Comparison of ENCODE assay signal across 17 cellular contexts in genomic region chr17:40816569-40816968, GRCh38. TPM values are rescaled to one million over a fixed set of nuclear protein-coding genes. Genes with fewer than 3 reads are reported as not detected.
DNase-seq lines count a peak whose midpoint lies in the region; TF ChIP-seq lines count a peak whose summit lies in the region.
"Had no signal": no experiment of that assay in that cellular context is flagged by ENCODE, and none has a peak within 500 bp of the region (broad histone marks: within the 10 kb centered on the region; RNA-seq: fewer than 3 reads in every experiment).

No MANE protein-coding gene starts in this region.

- no peak for TF ChIP-seq CTCF in MCF 10A (IDR thresholded peaks at IDR 0.05; ENCODE audit: unreplicated experiment)
- no peak for TF ChIP-seq CTCF in breast epithelium (IDR thresholded peaks at IDR 0.05)
- no peak for TF ChIP-seq CTCF in mesothelial cell of epicardium (IDR thresholded peaks at IDR 0.05; ENCODE audit: unreplicated experiment)
- TF ChIP-seq CTCF in type B pancreatic cell (conservative IDR thresholded peaks at IDR 0.05), result no peak

- H3K9me3 ChIP-seq in breast epithelium (no peaks in the 10 kb centered on the region), SK-N-MC (ENCODE audit: low read depth, low read length) (no peaks in the 10 kb centered on the region)

- H3K4me1 ChIP-seq in breast epithelium, result no peaks in the 10 kb centered on the region

- no peak overlapping the region for H3K9ac ChIP-seq in SK-N-MC (ENCODE audit: insufficient read length)

- H3K36me3 Mint-ChIP-seq in MCF 10A (ENCODE audit: insufficient read depth, unreplicated experiment) (peaks cover 38% of the 10 kb centered on the region), mesothelial cell of epicardium (peaks cover 11% of the 10 kb centered on the region), type B pancreatic cell (peaks cover 35% of the 10 kb centered on the region)

- H3K4me3 ChIP-seq in breast epithelium, result no peak overlapping the region
- H3K4me3 ChIP-seq in SK-N-MC, result no peak overlapping the region
- H3K4me3 ChIP-seq: GM23338 had no signal

- H3K4me3 Mint-ChIP-seq in MCF 10A (ENCODE audit: unreplicated experiment), result no peak overlapping the region
- H3K4me3 Mint-ChIP-seq in mesothelial cell of epicardium, result peak overlapping the region; percentile 93
- peak overlapping the region; percentile 93 for H3K4me3 Mint-ChIP-seq in type B pancreatic cell

- H3K9me3 Mint-ChIP-seq in MCF 10A (ENCODE audit: unreplicated experiment) (no peaks in the 10 kb centered on the region), mesothelial cell of epicardium (no peaks in the 10 kb centered on the region), type B pancreatic cell (no peaks in the 10 kb centered on the region)
- H3K9me3 Mint-ChIP-seq: GM23338 had no signal

- H3K27ac Mint-ChIP-seq in MCF 10A (ENCODE audit: low read depth, unreplicated experiment), result peak overlapping the region; percentile 54
- no peak overlapping the region for H3K27ac Mint-ChIP-seq in mesothelial cell of epicardium
- H3K27ac Mint-ChIP-seq in type B pancreatic cell, result no peak overlapping the region
- H3K27ac Mint-ChIP-seq: GM23338 had no signal

- H3K4me1 Mint-ChIP-seq in MCF 10A (ENCODE audit: insufficient read depth, unreplicated experiment), result peaks cover 24% of the 10 kb centered on the region
- H3K4me1 Mint-ChIP-seq in mesothelial cell of epicardium, result peaks cover 15% of the 10 kb centered on the region
- H3K4me1 Mint-ChIP-seq in type B pancreatic cell (ENCODE audit: unreplicated experiment), result no peaks in the 10 kb centered on the region

- H3K36me3 ChIP-seq in breast epithelium (no peaks in the 10 kb centered on the region), SK-N-MC (ENCODE audit: insufficient read depth, low read length) (peaks cover 21% of the 10 kb centered on the region)

- no peak for TF ChIP-seq POLR2A in breast epithelium (IDR thresholded peaks at IDR 0.05)

- intact Hi-C loops in MCF 10A (cut with micrococcal nuclease) (no loop called here), breast epithelium (cut with DNase I; ENCODE audit: low total_unique reads) (no loop called here)

- no peak overlapping the region for H3K27ac ChIP-seq in breast epithelium
- H3K27ac ChIP-seq in SK-N-MC, result peak overlapping the region; percentile 46; the same call in 1 of the 2 replicates

- H3K27me3 Mint-ChIP-seq in MCF 10A (ENCODE audit: insufficient read depth, unreplicated experiment) (no peaks in the 10 kb centered on the region), mesothelial cell of epicardium (ENCODE audit: low read depth) (peaks cover 32% of the 10 kb centered on the region), type B pancreatic cell (peaks cover 24% of the 10 kb centered on the region)

- CTCF ChIA-PET in MCF 10A (lab: Yijun Ruan, JAX), result interaction anchor here (0.7 to 1.3 kb wide), 3 partner anchors 25 to 847 kb away, joined by 4 to 7 read pairs (median 6); no protein-coding TSS in a partner anchor

- H3K27me3 ChIP-seq in breast epithelium, result peaks cover 0 to 7% of the 10 kb centered on the region in 2 donors

- BruUV-seq in MCF 10A (replicated peaks; lab: Mats Ljungman, UMichigan), result no TSS peak

- POLR2A ChIA-PET in MCF 10A (lab: Yijun Ruan, JAX), result interaction anchor here (0.6 to 6.3 kb wide), 6 partner anchors 9 to 873 kb away, joined by 3 to 235 read pairs (median 22); partner anchors contain the start of gene EIF1

- DNase-seq in MCF 10A (ENCODE audit: unreplicated experiment) (no peak), breast epithelium (ENCODE audit: low spot score in 2 of 2) (no peak), SK-N-MC (ENCODE audit: low read depth, low spot score) (no peak), mesothelial cell of epicardium (ENCODE audit: low spot score in 2 of 2, unreplicated experiment in 2 of 2) (no peak), type B pancreatic cell (ENCODE audit: extremely low spot score, unreplicated experiment) (no peak), DMS53 treated with DMSO at 0.1 percent for 48 hours (lab: John Stamatoyannopoulos, UW; ENCODE audit: unreplicated experiment) (no peak), NCI-H524 (lab: John Stamatoyannopoulos, UW) (no peak)
- DNase-seq: GDM1, MV-4-11, NCI-H1417 treated with DMSO at 0.1 percent for 48 hours, NCI-H2029, NCI-H2171 treated with DMSO at 0.1 percent for 48 hours, NCI-H446 treated with DMSO at 0.1 percent for 48 hours, NCI-H774, RPMI8226, SIG-M5 had no signal

RNA-seq across cellular contexts. Expression of gene KRT10, which starts 5.8 kb away (rescaled TPM):
- total RNA-seq in MCF 10A (2022) (95.5 and 116 TPM in 2 replicates), breast epithelium (10 to 100 TPM in 1 of 3 donors, 1 to 10 TPM in 2; 6.2 to 14.7 (median 7.6) TPM), mesothelial cell of epicardium (39.0 to 43.6 TPM (median 39.5 TPM) in 3 replicates), type B pancreatic cell (ENCODE audit: low replicate concordance) (60.2 and 83.0 TPM in 2 replicates)

RNA-seq across cellular contexts. Expression of gene KRT28, which starts 16.8 kb away (rescaled TPM):
- total RNA-seq in MCF 10A (2022), result not detected in 2 replicates
- not detected for total RNA-seq in breast epithelium
- total RNA-seq in mesothelial cell of epicardium, result not detected in 3 replicates
- 0.21 TPM in 1 of 2 replicates, not detected in the other for total RNA-seq in type B pancreatic cell (ENCODE audit: low replicate concordance)
- total RNA-seq: GM23338 had no signal

RNA-seq across cellular contexts. Expression of gene KRT27, which starts 34.2 kb away (rescaled TPM):
- total RNA-seq in MCF 10A (2022) (not detected in 2 replicates), breast epithelium (not detected), mesothelial cell of epicardium (not detected in 3 replicates), type B pancreatic cell (ENCODE audit: low replicate concordance) (not detected in 2 replicates)
- total RNA-seq: GM23338 had no signal

RNA-seq across cellular contexts. Expression of gene KRT26, which starts 44.6 kb away (rescaled TPM):
- total RNA-seq in MCF 10A (2022) (not detected in 2 replicates), breast epithelium (not detected), mesothelial cell of epicardium (not detected in 3 replicates), type B pancreatic cell (ENCODE audit: low replicate concordance) (not detected in 2 replicates)
- total RNA-seq: GM23338 had no signal

RNA-seq across cellular contexts. Expression of gene KRT12, which starts 50.5 kb away (rescaled TPM):
- total RNA-seq in MCF 10A (2022), result not detected in 2 replicates
- not detected for total RNA-seq in breast epithelium
- total RNA-seq in mesothelial cell of epicardium, result not detected in 3 replicates
- total RNA-seq in type B pancreatic cell (ENCODE audit: low replicate concordance), result not detected in 2 replicates
- total RNA-seq: GM23338 had no signal
